In genomic region chr17:39601010-39601597, GRCh38 we compare ENCODE assay signal across 1 cellular context.
TF ChIP-seq lines count a peak whose summit lies in the region.

No MANE protein-coding gene starts in this region.

TF ChIP-seq in endothelial cell of umbilical vein, 7 proteins besides CTCF, POLR2A, EP300 and RAD21:
- peak; percentile 68 for TF ChIP-seq EZH2 (IDR thresholded peaks at IDR 0.05; ENCODE audit: borderline replicate concordance, low read depth, low read length, severe bottlenecking)
- TF ChIP-seq FOS (IDR thresholded peaks at IDR 0.05; ENCODE audit: borderline replicate concordance, insufficient read depth, low read length), result no peak
TF ChIP-seq in endothelial cell of umbilical vein: peak in this region for 1.
